1 cellular context compared by ENCODE assay signal in the genomic region with DNA sequence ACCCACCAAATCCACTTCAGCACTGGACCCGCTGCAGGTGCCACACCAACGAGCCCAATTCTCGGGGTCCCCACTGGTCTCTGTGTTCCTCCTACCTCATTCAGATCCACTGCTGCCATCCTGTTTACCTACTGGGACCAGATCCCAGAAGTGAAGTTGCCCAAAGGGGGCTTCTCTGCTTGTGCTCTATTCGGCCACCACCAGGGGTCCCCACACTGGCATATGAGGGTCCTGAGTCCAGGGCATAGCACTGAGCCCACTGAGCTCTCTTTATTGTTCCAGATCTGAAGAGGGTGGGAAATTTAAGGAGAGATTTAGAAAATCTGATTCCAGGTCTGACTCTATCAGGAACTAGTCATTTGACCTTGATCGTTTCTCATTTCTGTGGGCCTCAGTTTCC.
TF ChIP-seq lines count a peak whose summit lies in the region.

No MANE protein-coding gene starts in this region.

TF ChIP-seq in IMR-90, 13 proteins besides CTCF, POLR2A, EP300 and RAD21:
- no peak for TF ChIP-seq MAFK (IDR thresholded peaks at IDR 0.05; ENCODE audit: low read depth, low read length)
- TF ChIP-seq SMC3 (IDR thresholded peaks at IDR 0.05; ENCODE audit: low read depth, low read length), result no peak
- TF ChIP-seq CHD1 (IDR thresholded peaks at IDR 0.05; ENCODE audit: low read depth, low read length), result no peak
- TF ChIP-seq RCOR1 (IDR thresholded peaks at IDR 0.05; ENCODE audit: insufficient replicate concordance, low read length), result no peak
- TF ChIP-seq, protein P1, sequence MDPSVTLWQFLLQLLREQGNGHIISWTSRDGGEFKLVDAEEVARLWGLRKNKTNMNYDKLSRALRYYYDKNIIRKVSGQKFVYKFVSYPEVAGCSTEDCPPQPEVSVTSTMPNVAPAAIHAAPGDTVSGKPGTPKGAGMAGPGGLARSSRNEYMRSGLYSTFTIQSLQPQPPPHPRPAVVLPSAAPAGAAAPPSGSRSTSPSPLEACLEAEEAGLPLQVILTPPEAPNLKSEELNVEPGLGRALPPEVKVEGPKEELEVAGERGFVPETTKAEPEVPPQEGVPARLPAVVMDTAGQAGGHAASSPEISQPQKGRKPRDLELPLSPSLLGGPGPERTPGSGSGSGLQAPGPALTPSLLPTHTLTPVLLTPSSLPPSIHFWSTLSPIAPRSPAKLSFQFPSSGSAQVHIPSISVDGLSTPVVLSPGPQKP (IDR thresholded peaks at IDR 0.05; ENCODE audit: borderline replicate concordance, low read depth, low read length), result no peak
- TF ChIP-seq CEBPB (IDR thresholded peaks at IDR 0.05; ENCODE audit: low read depth, low read length), result no peak
- no peak for TF ChIP-seq BHLHE40 (IDR thresholded peaks at IDR 0.05; ENCODE audit: low read depth, low read length)
- no peak for TF ChIP-seq NFE2L2 (IDR thresholded peaks at IDR 0.05; ENCODE audit: low read depth, low read length)
